11 cellular contexts compared by ENCODE assay signal in the genomic region with DNA sequence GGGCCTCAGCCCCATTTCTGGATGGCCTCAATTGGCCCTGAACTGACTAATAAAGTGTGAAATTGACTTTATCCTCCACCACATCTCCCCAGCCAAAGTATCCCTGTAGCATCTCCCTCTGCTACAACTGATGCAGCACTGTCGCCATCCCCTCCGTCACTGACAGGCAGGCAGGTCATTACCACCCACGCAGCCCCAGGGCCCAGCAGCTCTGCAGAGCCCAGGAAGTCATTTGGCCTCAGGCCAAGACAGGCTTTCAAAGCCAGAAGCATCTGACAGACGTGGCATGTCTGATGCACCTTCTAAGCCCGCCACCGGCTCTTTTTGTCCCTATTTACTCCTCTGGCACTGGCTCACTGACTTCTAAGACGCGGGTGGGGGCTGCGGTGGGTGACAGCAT.
DNase-seq lines count a peak whose midpoint lies in the region; ATAC-seq and TF ChIP-seq lines count a peak whose summit lies in the region.
"Had no signal": no experiment of that assay in that cellular context is flagged by ENCODE, and none has a peak within 500 bp of the region (broad histone marks: within the 10 kb centered on the region; RNA-seq: fewer than 3 reads in every experiment).

No MANE protein-coding gene starts in this region.

- TF ChIP-seq POLR2A in Peyer's patch (IDR thresholded peaks at IDR 0.05): no peak

- no peak overlapping the region for H3K4me3 ChIP-seq in A673 (ENCODE audit: low read depth, low read length, poor library complexity, severe bottlenecking)
- H3K4me3 ChIP-seq in epithelial cell of esophagus (ENCODE audit: low read length): no peak overlapping the region
- H3K4me3 ChIP-seq in Peyer's patch: no peak overlapping the region
- H3K4me3 ChIP-seq: PC-9, stomach had no signal

- POLR2A ChIA-PET in A673 (lab: Charles Lee; ENCODE audit: low non-redundant PET): no interaction called here

- H3K27ac ChIP-seq in A673 (ENCODE audit: low read depth, low read length, poor library complexity, severe bottlenecking) (no peak overlapping the region), Peyer's patch (no peak overlapping the region)
- H3K27ac ChIP-seq: KMS-11, PC-9, stomach had no signal

- H3K9me3 ChIP-seq in A673 (ENCODE audit: low read depth, low read length, poor library complexity, severe bottlenecking) (no peaks in the 10 kb centered on the region), Peyer's patch (no peaks in the 10 kb centered on the region)
- H3K9me3 ChIP-seq: stomach had no signal

- H3K4me1 ChIP-seq in A673 (ENCODE audit: insufficient read depth, low read length, poor library complexity, severe bottlenecking) (peaks cover 8% of the 10 kb centered on the region), Peyer's patch (peaks cover 0 to 7% (median 0%) of the 10 kb centered on the region in 4 donors)
- H3K4me1 ChIP-seq: stomach had no signal

- BruUV-seq in A673 (replicated peaks; lab: Mats Ljungman, UMichigan): no TSS peak

- H3K36me3 ChIP-seq in A673 (ENCODE audit: insufficient read depth, low read length, poor library complexity, severe bottlenecking): no peaks in the 10 kb centered on the region
- H3K36me3 ChIP-seq in Peyer's patch: no peaks in the 10 kb centered on the region
- H3K36me3 ChIP-seq: stomach had no signal

- intact Hi-C loops in A673 (cut with micrococcal nuclease; ENCODE audit: unreplicated experiment): no loop called here

- H3K27me3 ChIP-seq in A673 (replicated peaks; ENCODE audit: insufficient read depth, low read depth, low read length, poor library complexity): no peaks in the 10 kb centered on the region
- no peaks in the 10 kb centered on the region for H3K27me3 ChIP-seq in Peyer's patch
- H3K27me3 ChIP-seq: stomach had no signal

- TF ChIP-seq CTCF in A673 (conservative IDR thresholded peaks at IDR 0.05; ENCODE audit: low read depth, low read length) (no peak), epithelial cell of esophagus (IDR thresholded peaks at IDR 0.05; ENCODE audit: insufficient read depth, low read depth, low read length, missing control alignments) (no peak), Peyer's patch (IDR thresholded peaks at IDR 0.05) (no peak)

- CTCF ChIA-PET in A673 (lab: Charles Lee): no interaction called here

- DNase-seq in A673 (ENCODE audit: low spot score) (peak; percentile 80), COLO668 (lab: John Stamatoyannopoulos, UW; ENCODE audit: unreplicated experiment) (peak; percentile 83), SK-N-DZ (ENCODE audit: low spot score) (peak; percentile 77), epithelial cell of esophagus (ENCODE audit: low read depth) (peak; percentile 84), Peyer's patch (no peak), AML-193 (lab: John Stamatoyannopoulos, UW) (no peak)
- DNase-seq: PC-9, stomach had no signal

- no peak for ATAC-seq in HG02852 (IDR thresholded peaks at IDR 0.05; ENCODE audit: unreplicated experiment)
- ATAC-seq in GM18909 (IDR thresholded peaks at IDR 0.05; ENCODE audit: poor library complexity, unreplicated experiment): no peak

Comparison
In these comparisons a context has a peak if more than half of its experiments do, and no peak if none do; other contexts are left out.
1. DNase-seq: peak in A673 (single experiment), COLO668 (single experiment), SK-N-DZ (single experiment) and epithelial cell of esophagus (single experiment); none in Peyer's patch (0 of 3) and AML-193 (0 of 2).